Comparison of ENCODE assay signal across 8 cellular contexts in genomic region chr14:61103541-61104339, GRCh38.
DNase-seq lines count a peak whose midpoint lies in the region; TF ChIP-seq lines count a peak whose summit lies in the region.

No MANE protein-coding gene starts in this region.

- no peak overlapping the region for H3K18ac ChIP-seq in H9 (ENCODE audit: insufficient read length, low read depth, low read length)

- H2BK15ac ChIP-seq in H9 (ENCODE audit: low read depth, low read length) = no peak overlapping the region

- peaks cover 49 to 55% of the 10 kb centered on the region in 2 experiments for H3K4me1 Mint-ChIP-seq in H9

- no peak overlapping the region for H2BK12ac ChIP-seq in H9 (ENCODE audit: insufficient read length, low read depth, low read length)

- peaks cover 14 to 33% (median 20%) of the 10 kb centered on the region in 3 experiments for H3K36me3 Mint-ChIP-seq in H9 (ENCODE audit: insufficient read depth in 1 of 3, low read depth in 3 of 3)

- H3K4me1 ChIP-seq in H9 (ENCODE audit: insufficient read depth, low read length) = peaks cover 32% of the 10 kb centered on the region
- H3K4me1 ChIP-seq in thymus (ENCODE audit: control insufficient read depth, insufficient read depth, low read length) = no peaks in the 10 kb centered on the region
- no peaks in the 10 kb centered on the region for H3K4me1 ChIP-seq in effector memory CD4-positive, alpha-beta T cell (ENCODE audit: control insufficient read depth, insufficient read depth, low read length, poor library complexity, severe bottlenecking)

- H4K20me1 ChIP-seq in H9 (ENCODE audit: control insufficient read depth, insufficient read depth, insufficient read length) = no peaks in the 10 kb centered on the region

- no peaks in the 10 kb centered on the region for H3K9me3 ChIP-seq in H9 (ENCODE audit: control insufficient read depth, low read depth, low read length)
- H3K9me3 ChIP-seq in thymus (ENCODE audit: control insufficient read depth) = no peaks in the 10 kb centered on the region
- H3K9me3 ChIP-seq in effector memory CD4-positive, alpha-beta T cell (ENCODE audit: control insufficient read depth, low read length) = no peaks in the 10 kb centered on the region

- no CpG with 5 or more reads among the region's 11 CpGs for WGBS in H9 (ENCODE audit: extremely low coverage, insufficient read length, low lambda C conversion rate)
- WGBS in thymus = 90% methylated on average over 11 of the region's 11 CpGs

- no peak overlapping the region for H2BK5ac ChIP-seq in H9 (ENCODE audit: insufficient read length, low read length)

- H3K23ac ChIP-seq in H9 (ENCODE audit: insufficient read length, low read depth, low read length) = no peak overlapping the region

- H3K27ac ChIP-seq in H9 (ENCODE audit: insufficient read length, low read depth, low read length) (no peak overlapping the region), brain microvascular endothelial cell (peak overlapping the region; percentile 94), thymus (ENCODE audit: low read depth) (peak overlapping the region; percentile 25)
- no peak overlapping the region for H3K27ac ChIP-seq in effector memory CD4-positive, alpha-beta T cell (ENCODE audit: insufficient read depth, low read length, poor library complexity, severe bottlenecking)

- no peak overlapping the region for H2AK5ac ChIP-seq in H9 (ENCODE audit: insufficient read length, low read length)

- no peak overlapping the region for H3K4me2 ChIP-seq in H9 (ENCODE audit: insufficient read depth, insufficient read length, low read length)

- H3K36me3 ChIP-seq in brain microvascular endothelial cell (replicated peaks) = no peaks in the 10 kb centered on the region
- H3K36me3 ChIP-seq in thymus (ENCODE audit: control insufficient read depth, insufficient read depth) = no peaks in the 10 kb centered on the region
- H3K36me3 ChIP-seq in effector memory CD4-positive, alpha-beta T cell (ENCODE audit: control insufficient read depth, insufficient read depth, low read length) = no peaks in the 10 kb centered on the region

- H2BK120ac ChIP-seq in H9 (ENCODE audit: low read depth, low read length, poor library complexity, severe bottlenecking) = no peak overlapping the region

- no peaks in the 10 kb centered on the region for H3K79me1 ChIP-seq in H9 (ENCODE audit: insufficient read depth, low read depth, low read length, poor library complexity, severe bottlenecking)

- no peaks in the 10 kb centered on the region for H3K27me3 ChIP-seq in H9 (ENCODE audit: insufficient read depth, low read length)
- no peaks in the 10 kb centered on the region for H3K27me3 ChIP-seq in brain microvascular endothelial cell (replicated peaks)
- no peaks in the 10 kb centered on the region for H3K27me3 ChIP-seq in thymus (ENCODE audit: control insufficient read depth, insufficient read depth)
- H3K27me3 ChIP-seq in effector memory CD4-positive, alpha-beta T cell (replicated peaks; ENCODE audit: control insufficient read depth, insufficient read depth, low read length, poor library complexity, severe bottlenecking) = no peaks in the 10 kb centered on the region

- no peak overlapping the region for H4K5ac ChIP-seq in H9 (ENCODE audit: insufficient read length, low read depth, low read length)

- peak; percentile 60 for DNase-seq in GM12864 (ENCODE audit: low read depth)
- DNase-seq in H9 = peak; percentile 58
- DNase-seq in MV-4-11 (lab: John Stamatoyannopoulos, UW) = peak; percentile 95
- peak; percentile 97 for DNase-seq in brain microvascular endothelial cell
- peak; percentile 53 for DNase-seq in left kidney (ENCODE audit: low read depth, low spot score)
- no peak for DNase-seq in effector memory CD4-positive, alpha-beta T cell
- DNase-seq in middle frontal gyrus (ENCODE audit: extremely low spot score, low spot score) = no peak

- H3K9ac ChIP-seq in H9 (ENCODE audit: extremely low read depth, insufficient read length, low read length) = no peak overlapping the region

- TF ChIP-seq CTCF in GM12864 (IDR thresholded peaks at IDR 0.05; ENCODE audit: low read depth, low read length, missing control alignments) = no peak
- TF ChIP-seq CTCF in H9 (conservative IDR thresholded peaks at IDR 0.05) = no peak
- no peak for TF ChIP-seq CTCF in brain microvascular endothelial cell (IDR thresholded peaks at IDR 0.05; ENCODE audit: low read depth, low read length, missing control alignments)

- in situ Hi-C loops in brain microvascular endothelial cell (cut with HindIII; ENCODE audit: low pct_ligation_motif_present, low sequenced_read_pairs) = no loop called here

- no peak overlapping the region for H3T11ph ChIP-seq in H9 (ENCODE audit: low read length)

- no peak overlapping the region for H2AFZ ChIP-seq in H9 (ENCODE audit: low read length)

- no peak overlapping the region for H2BK20ac ChIP-seq in H9 (ENCODE audit: low read depth, low read length, poor library complexity, severe bottlenecking)

- H3K4me3 ChIP-seq in GM12864 (ENCODE audit: low read depth, low read length) (no peak overlapping the region), brain microvascular endothelial cell (ENCODE audit: low read depth, low read length) (no peak overlapping the region), thymus (ENCODE audit: low read length) (no peak overlapping the region)
- H3K4me3 ChIP-seq in effector memory CD4-positive, alpha-beta T cell (ENCODE audit: insufficient read depth, low read depth, low read length, poor library complexity, severe bottlenecking) = no peak overlapping the region

- H4K91ac ChIP-seq in H9 (ENCODE audit: insufficient read length, low read depth, low read length) = no peak overlapping the region

- H3K4ac ChIP-seq in H9 (ENCODE audit: low read depth, low read length) = no peak overlapping the region

- no peaks in the 10 kb centered on the region; the same call in 1 of the 2 replicates for H3K27me3 Mint-ChIP-seq in H9 (ENCODE audit: low read depth)

- H3K23me2 ChIP-seq in H9 (ENCODE audit: insufficient read length, low read depth, low read length, poor library complexity, severe bottlenecking) = no peaks in the 10 kb centered on the region

- no peaks in the 10 kb centered on the region for H3K79me2 ChIP-seq in H9 (ENCODE audit: insufficient read depth, low read length)

- H4K8ac ChIP-seq in H9 (replicated peaks; ENCODE audit: insufficient read length, low read depth, low read length) = no peak overlapping the region

- no peak overlapping the region for H3K56ac ChIP-seq in H9 (ENCODE audit: insufficient read length, low read depth, low read length)

- H3K27ac Mint-ChIP-seq in H9 = peak overlapping the region in 2 of 3 experiments; percentile 77 to 95; a peak in 5 of 7 replicates

- H3K14ac ChIP-seq in H9 (ENCODE audit: insufficient read depth, low read length) = peak overlapping the region; percentile 36; the same call in 1 of the 2 replicates

- no peak overlapping the region for H3K4me3 Mint-ChIP-seq in H9

- H3K9me3 Mint-ChIP-seq in H9 = peaks cover 15 to 20% of the 10 kb centered on the region in 2 experiments

Comparison
In these comparisons a context has a peak if more than half of its experiments do, and no peak if none do; other contexts are left out.
1. DNase-seq: peak in GM12864 (single experiment), H9 (single experiment), MV-4-11 (single experiment), brain microvascular endothelial cell (single experiment) and left kidney (single experiment); none in effector memory CD4-positive, alpha-beta T cell (0 of 3) and middle frontal gyrus (single experiment).
2. H3K27ac ChIP-seq: peak in brain microvascular endothelial cell (single experiment) and thymus (single experiment); none in H9 (single experiment) and effector memory CD4-positive, alpha-beta T cell (single experiment).